Comparison of ENCODE assay signal across 17 cellular contexts in genomic region chr15:77138167-77138522, GRCh38.
"Had no signal": no experiment of that assay in that cellular context is flagged by ENCODE, and none has a peak within 500 bp of the region (broad histone marks: within the 10 kb centered on the region; RNA-seq: fewer than 3 reads in every experiment).

No MANE protein-coding gene starts in this region.

- H3K4me1 Mint-ChIP-seq: activated CD4-positive, alpha-beta T cell treated with anti-CD3 and anti-CD28 coated beads, Interleukin-2, amount 10 ng/mL, durations not matched to agents 7 days and 5 days; activated T-helper 17 cell treated with anti-CD3 and anti-CD28 coated beads, Interleukin-2, amount 50 U/mL, for 72 hours; T-helper 17 cell had no signal

- H3K27me3 ChIP-seq: dorsolateral prefrontal cortex, esophagus muscularis mucosa, gastroesophageal sphincter, stomach, uterus had no signal

- H3K27ac ChIP-seq: dorsolateral prefrontal cortex, esophagus muscularis mucosa, gastroesophageal sphincter, lower lobe of right lung, stomach, thoracic aorta, uterus had no signal

- H3K27ac Mint-ChIP-seq: activated CD4-positive, alpha-beta T cell treated with anti-CD3 and anti-CD28 coated beads, Interleukin-2, amount 10 ng/mL, durations not matched to agents 7 days and 5 days; activated naive CD4-positive, alpha-beta T cell treated with anti-CD3 and anti-CD28 coated beads for 36 hours; activated T-helper 17 cell treated with anti-CD3 and anti-CD28 coated beads, Interleukin-2, amount 50 U/mL, for 72 hours; T-helper 17 cell had no signal

- DNase-seq: activated CD4-positive, alpha-beta T cell treated with anti-CD3 and anti-CD28 coated beads, Interleukin-2, amount 10 ng/mL, durations not matched to agents 7 days and 5 days; activated CD4-positive, CD25-positive, alpha-beta regulatory T cell; activated CD8-positive, alpha-beta memory T cell treated with anti-CD3 and anti-CD28 coated beads for 24 hours; activated naive CD4-positive, alpha-beta T cell treated with anti-CD3 and anti-CD28 coated beads for 36 hours; central memory CD4-positive, alpha-beta T cell; dorsolateral prefrontal cortex; lower lobe of right lung; midbrain; naive B cell; posterior cingulate gyrus; stomach; T-helper 17 cell; uterus had no signal

- H3K36me3 ChIP-seq: uterus had no signal

- H3K27me3 Mint-ChIP-seq: activated CD4-positive, alpha-beta T cell treated with anti-CD3 and anti-CD28 coated beads, Interleukin-2, amount 10 ng/mL, durations not matched to agents 7 days and 5 days; activated T-helper 17 cell treated with anti-CD3 and anti-CD28 coated beads, Interleukin-2, amount 50 U/mL, for 72 hours; naive B cell; T-helper 17 cell had no signal

- H3K4me3 ChIP-seq: dorsolateral prefrontal cortex, esophagus muscularis mucosa, gastroesophageal sphincter, lower lobe of right lung, stomach, thoracic aorta, uterus had no signal

- H3K4me1 ChIP-seq: esophagus muscularis mucosa, gastroesophageal sphincter, lower lobe of right lung, stomach, uterus had no signal

- H3K4me3 Mint-ChIP-seq: activated CD4-positive, alpha-beta T cell treated with anti-CD3 and anti-CD28 coated beads, Interleukin-2, amount 10 ng/mL, durations not matched to agents 7 days and 5 days; activated naive CD4-positive, alpha-beta T cell treated with anti-CD3 and anti-CD28 coated beads for 36 hours; activated T-helper 17 cell treated with anti-CD3 and anti-CD28 coated beads, Interleukin-2, amount 50 U/mL, for 72 hours; naive B cell; T-helper 17 cell had no signal

- ATAC-seq: activated T-helper 17 cell treated with anti-CD3 and anti-CD28 coated beads, Interleukin-2, amount 50 U/mL, for 72 hours; gastroesophageal sphincter; lower lobe of right lung; T-helper 17 cell had no signal
